In the genomic region with DNA sequence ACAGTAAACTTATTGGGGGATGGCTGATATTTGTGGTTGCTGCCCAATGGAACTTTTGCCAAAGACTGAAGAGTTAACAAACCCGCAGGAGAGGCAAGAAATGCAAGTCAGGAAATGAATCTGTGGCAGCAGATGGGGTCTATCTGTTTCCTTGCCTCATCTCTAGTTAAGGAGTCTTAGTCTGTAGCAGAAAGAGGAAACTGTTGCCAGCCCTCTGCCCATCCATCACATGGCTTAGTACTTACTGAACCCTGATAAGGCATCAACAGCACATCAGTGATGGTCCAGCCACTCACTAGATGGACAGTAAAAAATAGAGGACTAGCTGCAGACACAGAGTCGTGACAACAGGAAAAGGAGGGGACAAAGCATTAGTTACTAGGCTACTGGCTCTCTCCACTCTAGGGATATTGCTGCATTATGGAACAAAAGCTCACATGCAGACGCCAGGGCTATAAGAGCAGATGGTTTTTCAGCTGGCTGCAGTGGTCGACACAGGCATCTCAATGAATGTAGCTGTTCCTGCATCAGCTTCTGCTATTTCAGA, we compare ENCODE assay signal across 1 cellular context.
TF ChIP-seq lines count a peak whose summit lies in the region.

No MANE protein-coding gene starts in this region.

TF ChIP-seq in IMR-90, 13 proteins besides CTCF, POLR2A, EP300 and RAD21 (continued from another document):
- TF ChIP-seq CEBPB (IDR thresholded peaks at IDR 0.05; ENCODE audit: low read depth, low read length) (no peak), FOS (IDR thresholded peaks at IDR 0.05; ENCODE audit: low read depth, low read length) (no peak)
- TF ChIP-seq, protein P1, sequence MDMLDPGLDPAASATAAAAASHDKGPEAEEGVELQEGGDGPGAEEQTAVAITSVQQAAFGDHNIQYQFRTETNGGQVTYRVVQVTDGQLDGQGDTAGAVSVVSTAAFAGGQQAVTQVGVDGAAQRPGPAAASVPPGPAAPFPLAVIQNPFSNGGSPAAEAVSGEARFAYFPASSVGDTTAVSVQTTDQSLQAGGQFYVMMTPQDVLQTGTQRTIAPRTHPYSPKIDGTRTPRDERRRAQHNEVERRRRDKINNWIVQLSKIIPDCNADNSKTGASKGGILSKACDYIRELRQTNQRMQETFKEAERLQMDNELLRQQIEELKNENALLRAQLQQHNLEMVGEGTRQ (IDR thresholded peaks at IDR 0.05; ENCODE audit: low read depth, low read length): no peak
